8 cellular contexts compared by ENCODE assay signal in the genomic region with DNA sequence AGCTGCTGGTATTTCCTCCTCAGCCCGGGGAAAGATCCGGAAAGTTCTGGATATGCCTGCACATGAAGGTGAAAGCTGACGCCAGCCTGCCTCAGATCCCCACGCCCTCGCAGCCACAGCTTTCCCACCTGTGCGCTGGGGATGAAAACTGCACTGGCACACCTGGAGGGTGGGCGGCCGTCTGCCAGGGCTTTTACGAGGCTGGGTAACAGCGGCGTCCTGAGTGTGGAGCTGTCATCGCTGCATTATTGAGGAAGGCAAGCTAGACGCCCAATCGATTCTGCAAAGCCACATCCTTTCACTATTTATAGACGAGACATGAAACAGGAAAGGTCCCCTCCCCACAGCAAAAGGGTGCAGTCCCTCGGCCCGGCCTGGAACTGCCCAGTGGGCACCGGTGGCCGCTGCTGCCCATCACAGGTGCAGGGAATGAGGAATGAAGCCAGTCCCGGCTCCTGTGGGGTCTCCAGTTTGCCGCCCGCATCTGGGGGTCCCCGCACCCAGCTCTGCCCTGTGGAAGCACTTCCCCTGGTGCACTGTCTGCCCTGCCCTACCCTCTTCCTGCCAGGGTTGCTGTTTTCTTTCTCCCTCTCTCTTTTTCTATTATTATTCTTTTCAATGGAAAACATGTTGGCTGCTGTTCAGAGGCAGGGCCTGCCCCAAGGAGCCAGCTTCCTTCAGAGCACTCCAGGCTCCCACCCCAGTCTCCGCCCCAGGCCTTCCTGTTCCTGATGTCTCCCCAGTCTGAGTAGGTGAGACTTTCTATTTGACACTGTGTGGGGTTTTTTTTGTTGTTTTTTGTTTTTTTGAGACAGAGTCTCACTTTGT. TPM values are rescaled to one million over a fixed set of nuclear protein-coding genes. Genes with fewer than 3 reads are reported as not detected.
A peak's percentile ranks its signal among the peaks of the same experiment; 100 is the strongest.
DNase-seq lines count a peak whose midpoint lies in the region; ATAC-seq and TF ChIP-seq lines count a peak whose summit lies in the region.

No MANE protein-coding gene starts in this region.

- DNase-seq in HT-29 (ENCODE audit: low spot score) (peak; percentile 78), activated T-cell treated with anti-CD3 and anti-CD28 coated beads for 48 hours (ENCODE audit: low read depth) (peak; percentile 65), left ventricle myocardium inferior (peak; percentile 57), DMS79 (lab: John Stamatoyannopoulos, UW) (no peak), ureter (ENCODE audit: low spot score) (no peak)
- peak; percentile 76 for DNase-seq in stimulated activated CD8-positive, alpha-beta memory T cell treated with anti-CD3 and anti-CD28 coated beads, Interleukin-4, amount 100 ng/mL, for 48 hours

- no peak for TF ChIP-seq CTCF in C4-2B (conservative IDR thresholded peaks at IDR 0.05)
- no peak for TF ChIP-seq CTCF in left ventricle myocardium inferior (IDR thresholded peaks at IDR 0.05; ENCODE audit: borderline replicate concordance)

- peak overlapping the region; percentile 98 for H3K4me3 ChIP-seq in left ventricle myocardium inferior

- H3K9me3 ChIP-seq in left ventricle myocardium inferior (replicated peaks): no peaks in the 10 kb centered on the region

- H3K27ac ChIP-seq in C4-2B: peak overlapping the region; percentile 72
- H3K27ac ChIP-seq in left ventricle myocardium inferior (replicated peaks): peak overlapping the region; percentile 98

- no peak for ATAC-seq in HG03460 (IDR thresholded peaks at IDR 0.05; ENCODE audit: unreplicated experiment)

- peaks cover 12% of the 10 kb centered on the region for H3K36me3 ChIP-seq in left ventricle myocardium inferior

- H3K4me1 ChIP-seq in left ventricle myocardium inferior: peaks cover 93% of the 10 kb centered on the region

- H3K27me3 ChIP-seq in left ventricle myocardium inferior (ENCODE audit: low read depth): no peaks in the 10 kb centered on the region

- intact Hi-C loops in left ventricle myocardium inferior (cut with micrococcal nuclease): no loop called here

RNA-seq across cellular contexts. Expression of gene NOTCH1, which starts 7.0 kb away (rescaled TPM):
- 39.8 and 57.7 TPM in 2 replicates for total RNA-seq in HT-29 (2014; rRNA removed; shearing (Covaris generic))
- total RNA-seq in left ventricle myocardium inferior: 17.6 TPM
- 134 TPM for total RNA-seq in ureter

RNA-seq across cellular contexts. Expression of gene SEC16A, which starts 56.0 kb away (rescaled TPM):
- total RNA-seq in HT-29 (2014; rRNA removed; shearing (Covaris generic)): 37.9 and 43.5 TPM in 2 replicates
- total RNA-seq in left ventricle myocardium inferior (23.4 TPM), ureter (102 TPM)

Comparison
In these comparisons a context has a peak if more than half of its experiments do, and no peak if none do; other contexts are left out.
1. DNase-seq: peak in HT-29 (single experiment), activated T-cell treated with anti-CD3 and anti-CD28 coated beads for 48 hours (single experiment), left ventricle myocardium inferior (single experiment) and stimulated activated CD8-positive, alpha-beta memory T cell treated with anti-CD3 and anti-CD28 coated beads, Interleukin-4, amount 100 ng/mL, for 48 hours (single experiment); none in DMS79 (single experiment) and ureter (single experiment).